Comparison of ENCODE assay signal across 21 cellular contexts in genomic region chr20:44658810-44659209, GRCh38. TPM values are rescaled to one million over a fixed set of nuclear protein-coding genes. Genes with fewer than 3 reads are reported as not detected.
DNase-seq lines count a peak whose midpoint lies in the region; ATAC-seq and TF ChIP-seq lines count a peak whose summit lies in the region.
"Had no signal": no experiment of that assay in that cellular context is flagged by ENCODE, and none has a peak within 500 bp of the region (broad histone marks: within the 10 kb centered on the region; RNA-seq: fewer than 3 reads in every experiment).

No MANE protein-coding gene starts in this region.

- H3K27ac ChIP-seq in HEK293 (ENCODE audit: extremely low read depth, low read depth, low read length), result no peak overlapping the region
- H3K27ac ChIP-seq: 22Rv1, GM23248 had no signal

- no peak overlapping the region for H3K4me3 Mint-ChIP-seq in activated naive CD4-positive, alpha-beta T cell treated with anti-CD3 and anti-CD28 coated beads, Interleukin-2, amount 50 U/mL, for 24 hours
- H3K4me3 Mint-ChIP-seq in activated naive CD4-positive, alpha-beta T cell treated with anti-CD3 and anti-CD28 coated beads, Interleukin-2, amount 10 ng/mL, durations not matched to agents 7 days and 5 days, result no peak overlapping the region
- no peak overlapping the region for H3K4me3 Mint-ChIP-seq in activated T-helper 17 cell treated with anti-CD3 and anti-CD28 coated beads, Interleukin-2, amount 50 U/mL, for 72 hours
- H3K4me3 Mint-ChIP-seq: CD14-positive monocyte; CD4-positive, alpha-beta memory T cell had no signal

- peaks cover 9% of the 10 kb centered on the region for H3K4me1 Mint-ChIP-seq in activated naive CD4-positive, alpha-beta T cell treated with anti-CD3 and anti-CD28 coated beads, Interleukin-2, amount 50 U/mL, for 24 hours
- peaks cover 12% of the 10 kb centered on the region for H3K4me1 Mint-ChIP-seq in activated naive CD4-positive, alpha-beta T cell treated with anti-CD3 and anti-CD28 coated beads, Interleukin-2, amount 10 ng/mL, durations not matched to agents 7 days and 5 days
- H3K4me1 Mint-ChIP-seq in activated T-helper 17 cell treated with anti-CD3 and anti-CD28 coated beads, Interleukin-2, amount 50 U/mL, for 72 hours, result peaks cover 6% of the 10 kb centered on the region

- H3K9me3 ChIP-seq in HEK293 (ENCODE audit: control insufficient read depth, insufficient read depth, low read depth, low read length), result no peaks in the 10 kb centered on the region
- H3K9me3 ChIP-seq: BE2C, Caco-2 had no signal

- no peaks in the 10 kb centered on the region for H3K9me3 Mint-ChIP-seq in activated naive CD4-positive, alpha-beta T cell treated with anti-CD3 and anti-CD28 coated beads, Interleukin-2, amount 50 U/mL, for 24 hours
- H3K9me3 Mint-ChIP-seq in activated naive CD4-positive, alpha-beta T cell treated with anti-CD3 and anti-CD28 coated beads, Interleukin-2, amount 10 ng/mL, durations not matched to agents 7 days and 5 days, result peaks cover 5% of the 10 kb centered on the region
- no peaks in the 10 kb centered on the region for H3K9me3 Mint-ChIP-seq in activated T-helper 17 cell treated with anti-CD3 and anti-CD28 coated beads, Interleukin-2, amount 50 U/mL, for 72 hours

- peak overlapping the region; percentile 35 for H3K27ac Mint-ChIP-seq in activated naive CD4-positive, alpha-beta T cell treated with anti-CD3 and anti-CD28 coated beads, Interleukin-2, amount 50 U/mL, for 24 hours
- H3K27ac Mint-ChIP-seq in activated naive CD4-positive, alpha-beta T cell treated with anti-CD3 and anti-CD28 coated beads, Interleukin-2, amount 10 ng/mL, durations not matched to agents 7 days and 5 days, result no peak overlapping the region
- H3K27ac Mint-ChIP-seq in activated T-helper 17 cell treated with anti-CD3 and anti-CD28 coated beads, Interleukin-2, amount 50 U/mL, for 72 hours, result peak overlapping the region; percentile 18

- CTCF ChIA-PET in activated naive CD4-positive, alpha-beta T cell treated with anti-CD3 and anti-CD28 coated beads, Interleukin-2, amount 10 ng/mL, durations not matched to agents 7 days and 5 days (lab: Charles Lee), result interaction anchor here (1.2 to 1.9 kb wide), 2 partner anchors 9 to 25 kb away, joined by 3 to 6 read pairs; no protein-coding TSS in a partner anchor
- CTCF ChIA-PET in HEK293 (lab: Yijun Ruan, JAX), result no interaction called here

- H3K4me3 ChIP-seq in HEK293 (ENCODE audit: low read depth, low read length), result no peak overlapping the region
- H3K4me3 ChIP-seq: BLaER1 treated with 17β-estradiol and CSF1 and Interleukin-3, amounts not matched to agents 10 nM and 100 nM; GM23248 had no signal

- TF ChIP-seq CTCF in HEK293 (tag by site-specific recombination; IDR thresholded peaks at IDR 0.05), result no peak

- H3K36me3 Mint-ChIP-seq in activated naive CD4-positive, alpha-beta T cell treated with anti-CD3 and anti-CD28 coated beads, Interleukin-2, amount 50 U/mL, for 24 hours, result peaks cover 13% of the 10 kb centered on the region
- peaks cover 39% of the 10 kb centered on the region for H3K36me3 Mint-ChIP-seq in activated naive CD4-positive, alpha-beta T cell treated with anti-CD3 and anti-CD28 coated beads, Interleukin-2, amount 10 ng/mL, durations not matched to agents 7 days and 5 days
- no peaks in the 10 kb centered on the region for H3K36me3 Mint-ChIP-seq in activated T-helper 17 cell treated with anti-CD3 and anti-CD28 coated beads, Interleukin-2, amount 50 U/mL, for 72 hours (ENCODE audit: low read depth)
- H3K36me3 Mint-ChIP-seq: CD14-positive monocyte had no signal

- H3K4me1 ChIP-seq in HEK293 (ENCODE audit: control insufficient read depth, insufficient read depth, low read length), result no peaks in the 10 kb centered on the region
- H3K4me1 ChIP-seq: BE2C, Caco-2 had no signal

- no peaks in the 10 kb centered on the region for H3K36me3 ChIP-seq in HEK293 (ENCODE audit: control insufficient read depth in 2 of 2, insufficient read depth in 1 of 2, low read length in 2 of 2)
- H3K36me3 ChIP-seq: BE2C; BLaER1 treated with 17β-estradiol and CSF1 and Interleukin-3, amounts not matched to agents 10 nM and 100 nM had no signal

- ATAC-seq in activated T-helper 17 cell treated with anti-CD3 and anti-CD28 coated beads, Interleukin-2, amount 50 U/mL, for 72 hours (replicated peaks), result no peak
- ATAC-seq in HG03432 (IDR thresholded peaks at IDR 0.05; ENCODE audit: unreplicated experiment), result no peak

- no peaks in the 10 kb centered on the region for H3K27me3 Mint-ChIP-seq in activated naive CD4-positive, alpha-beta T cell treated with anti-CD3 and anti-CD28 coated beads, Interleukin-2, amount 50 U/mL, for 24 hours
- no peaks in the 10 kb centered on the region for H3K27me3 Mint-ChIP-seq in activated naive CD4-positive, alpha-beta T cell treated with anti-CD3 and anti-CD28 coated beads, Interleukin-2, amount 10 ng/mL, durations not matched to agents 7 days and 5 days
- H3K27me3 Mint-ChIP-seq in activated T-helper 17 cell treated with anti-CD3 and anti-CD28 coated beads, Interleukin-2, amount 50 U/mL, for 72 hours, result no peaks in the 10 kb centered on the region
- H3K27me3 Mint-ChIP-seq: CD4-positive, alpha-beta memory T cell had no signal

- DNase-seq in activated naive CD4-positive, alpha-beta T cell treated with anti-CD3 and anti-CD28 coated beads, Interleukin-2, amount 10 ng/mL, durations not matched to agents 7 days and 5 days, result no peak
- DNase-seq in activated T-cell treated with anti-CD3 and anti-CD28 coated beads for 4 hours (no peak), dedifferentiated amniotic fluid mesenchymal stem cell (ENCODE audit: extremely low spot score) (no peak)
- DNase-seq: ACHN; AML-193; BE2C; Caco-2; CD4-positive, alpha-beta memory T cell; DMS153; DND-41; GM23248; H7; HCEC 1CT had no signal

- POLR2A ChIA-PET in HEK293 (lab: Yijun Ruan, JAX), result no interaction called here

TF ChIP-seq in HEK293, 187 proteins besides CTCF, POLR2A, EP300 and RAD21:
- TF ChIP-seq ZNF423 (tag by site-specific recombination; IDR thresholded peaks at IDR 0.05) (no peak), GLI4 (tag by site-specific recombination; IDR thresholded peaks at IDR 0.05) (no peak), SCRT1 (tag by site-specific recombination; IDR thresholded peaks at IDR 0.05; ENCODE audit: borderline replicate concordance) (peak; percentile 57; the same call in 1 of the 2 replicates), SCRT2 (tag by site-specific recombination; IDR thresholded peaks at IDR 0.05) (peak; percentile 83)
- TF ChIP-seq, protein P1, sequence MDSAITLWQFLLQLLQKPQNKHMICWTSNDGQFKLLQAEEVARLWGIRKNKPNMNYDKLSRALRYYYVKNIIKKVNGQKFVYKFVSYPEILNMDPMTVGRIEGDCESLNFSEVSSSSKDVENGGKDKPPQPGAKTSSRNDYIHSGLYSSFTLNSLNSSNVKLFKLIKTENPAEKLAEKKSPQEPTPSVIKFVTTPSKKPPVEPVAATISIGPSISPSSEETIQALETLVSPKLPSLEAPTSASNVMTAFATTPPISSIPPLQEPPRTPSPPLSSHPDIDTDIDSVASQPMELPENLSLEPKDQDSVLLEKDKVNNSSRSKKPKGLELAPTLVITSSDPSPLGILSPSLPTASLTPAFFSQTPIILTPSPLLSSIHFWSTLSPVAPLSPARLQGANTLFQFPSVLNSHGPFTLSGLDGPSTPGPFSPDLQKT (IDR thresholded peaks at IDR 0.05; ENCODE audit: borderline replicate concordance, low read depth, low read length), result no peak

RNA-seq across cellular contexts. Expression of gene ADA, which starts 7.3 kb away (rescaled TPM):
- total RNA-seq in activated T-helper 17 cell treated with anti-CD3 and anti-CD28 coated beads, Interleukin-2, amount 50 U/mL, for 72 hours, result 10 to 100 TPM; 30.4 to 32.5 TPM

RNA-seq across cellular contexts. Expression of gene CCN5, which starts 56.4 kb away (rescaled TPM):
- not detected for total RNA-seq in activated T-helper 17 cell treated with anti-CD3 and anti-CD28 coated beads, Interleukin-2, amount 50 U/mL, for 72 hours
- total RNA-seq: Caco-2; CD4-positive, alpha-beta memory T cell; H1; H7 had no signal
